ENCODE assay signal across 8 cellular contexts in genomic region chr22:39520054-39520873, GRCh38. TPM values are rescaled to one million over a fixed set of nuclear protein-coding genes. Genes with fewer than 3 reads are reported as not detected.
DNase-seq lines count a peak whose midpoint lies in the region; ATAC-seq and TF ChIP-seq lines count a peak whose summit lies in the region.

Gene ATF4, plus strand, starts transcription at chr22:39520562. Its CDS starts 884 bp downstream, at chr22:39521446.

- peaks cover 73% of the 10 kb centered on the region for H3K79me2 ChIP-seq in mammary epithelial cell (ENCODE audit: insufficient read depth, low read length)

- dilution Hi-C loops in mammary epithelial cell (cut with HindIII; ENCODE audit: low sequenced_read_pairs): loop anchor here (25.0 kb wide), 1 partner anchor 283 kb away; the partner anchor contains the start of gene PDGFB

- DNase-seq in ACHN (peak; percentile 98), NCI-H2227 (lab: John Stamatoyannopoulos, UW; ENCODE audit: unreplicated experiment) (peak; percentile 97), WERI-Rb-1 (peak; percentile 98), mammary epithelial cell (peak; percentile 99)

- H3K9ac ChIP-seq in mammary epithelial cell (ENCODE audit: insufficient read depth, low read length) (peak within 1 kb of the TSS; percentile 88), iPS-20b (ENCODE audit: low read depth, low read length) (peak within 1 kb of the TSS; percentile 92)

- H3K27ac ChIP-seq in WERI-Rb-1 (peak within 1 kb of the TSS; percentile 100), mammary epithelial cell (ENCODE audit: insufficient read depth, low read depth, low read length) (peak within 1 kb of the TSS; percentile 82), iPS-20b (ENCODE audit: low read length) (peak within 1 kb of the TSS; percentile 97), skin epidermis (peak within 1 kb of the TSS; percentile 94 to 100 (median 99))

- 2% methylated on average over 30 of the region's 74 CpGs for WGBS in mammary epithelial cell (ENCODE audit: low coverage, missing lambda C conversion rate)

- H3K27me3 ChIP-seq in WERI-Rb-1 (ENCODE audit: insufficient read depth, low read depth, severe bottlenecking): no peaks in the 10 kb centered on the region
- no peaks in the 10 kb centered on the region for H3K27me3 ChIP-seq in mammary epithelial cell (ENCODE audit: insufficient read depth, low read length)
- peaks cover 20% of the 10 kb centered on the region for H3K27me3 ChIP-seq in iPS-20b (ENCODE audit: insufficient read depth, low read length)

- ATAC-seq in GM18873 (IDR thresholded peaks at IDR 0.05; ENCODE audit: low FRiP score, unreplicated experiment) (peak; percentile 69), HG03139 (IDR thresholded peaks at IDR 0.05; ENCODE audit: unreplicated experiment) (peak; percentile 72)

- in situ Hi-C loops in ACHN (cut with HindIII; ENCODE audit: low pct_ligation_motif_present, low pct_unique_long_range_greater_than_20kb, low sequenced_read_pairs) (no loop called here), mammary epithelial cell (cut with MboI; ENCODE audit: low sequenced_read_pairs in 2 of 2) (loop anchor here (25.0 kb wide), 1 partner anchor 358 kb away; the partner anchor contains the start of gene CBX7 (in 2 of the 2))

- peaks cover 9% of the 10 kb centered on the region for H4K20me1 ChIP-seq in mammary epithelial cell (ENCODE audit: insufficient read depth, low read length)

- H3K4me1 ChIP-seq in mammary epithelial cell (ENCODE audit: insufficient read depth, low read length): peaks cover 16% of the 10 kb centered on the region
- H3K4me1 ChIP-seq in iPS-20b (ENCODE audit: insufficient read depth, low read length): peaks cover 7% of the 10 kb centered on the region; the same call in 1 of the 2 replicates

- CTCF ChIA-PET in mammary epithelial cell (lab: Charles Lee; ENCODE audit: low non-redundant PET): interaction anchor here (0.5 to 0.7 kb wide), 5 partner anchors 9 to 200 kb away, joined by 3 to 10 read pairs (median 3); partner anchors contain the start of gene MIEF1

- no peaks in the 10 kb centered on the region for H3K9me3 ChIP-seq in WERI-Rb-1 (ENCODE audit: severe bottlenecking)
- no peaks in the 10 kb centered on the region for H3K9me3 ChIP-seq in mammary epithelial cell (replicated peaks; ENCODE audit: insufficient read depth, low read length)
- no peaks in the 10 kb centered on the region for H3K9me3 ChIP-seq in iPS-20b (ENCODE audit: insufficient read depth, low read depth, low read length)

- peaks cover 67% of the 10 kb centered on the region for H3K36me3 ChIP-seq in WERI-Rb-1
- H3K36me3 ChIP-seq in mammary epithelial cell (ENCODE audit: insufficient read depth, low read length): peaks cover 29% of the 10 kb centered on the region
- H3K36me3 ChIP-seq in iPS-20b (ENCODE audit: insufficient read depth, low read depth, low read length): peaks cover 60% of the 10 kb centered on the region

- BruUV-seq in mammary epithelial cell (replicated peaks; lab: Mats Ljungman, UMichigan): TSS peak; percentile 64

- peak within 1 kb of the TSS; percentile 85 for H2AFZ ChIP-seq in mammary epithelial cell (ENCODE audit: low read depth, low read length)

- intact Hi-C loops in mammary epithelial cell (cut with micrococcal nuclease): loop anchor here (1.0 kb wide), 1 partner anchor 201 kb away; the partner anchor contains the start of gene RPL3

- H3K4me2 ChIP-seq in mammary epithelial cell (ENCODE audit: insufficient read depth, low read depth, low read length): peak within 1 kb of the TSS; percentile 92

- H3K4me3 ChIP-seq in WERI-Rb-1 (ENCODE audit: low read depth, low read length): peak within 1 kb of the TSS; percentile 99
- peak within 1 kb of the TSS; percentile 77 to 96 (median 93) for H3K4me3 ChIP-seq in mammary epithelial cell (replicated peaks in 1 of 3; ENCODE audit: insufficient read depth in 1 of 3, low read depth in 2 of 3, low read length in 3 of 3)
- H3K4me3 ChIP-seq in iPS-20b (ENCODE audit: low read length): peak within 1 kb of the TSS; percentile 93
- H3K4me3 ChIP-seq in skin epidermis: peak within 1 kb of the TSS; percentile 83 to 100 (median 91)

- TF ChIP-seq CTCF in WERI-Rb-1 (IDR thresholded peaks at IDR 0.05; ENCODE audit: low read depth, low read length): no peak
- no peak for TF ChIP-seq CTCF in mammary epithelial cell (conservative IDR thresholded peaks at IDR 0.05 in 1 of 2, IDR thresholded peaks at IDR 0.05 in 1 of 2; ENCODE audit: extremely low read depth in 1 of 2, insufficient read depth in 1 of 2, low read depth in 1 of 2, low read length in 2 of 2)

RNA-seq across cellular contexts. Expression of gene ATF4, which starts in this region (rescaled TPM):
- 100 to 1,000 TPM; 598 to 653 TPM for total RNA-seq in mammary epithelial cell
- polyA plus RNA-seq in mammary epithelial cell: 904 TPM
- 327 TPM for polyA minus RNA-seq in mammary epithelial cell

Comparison
In these comparisons a context has a peak if more than half of its experiments do, and no peak if none do; other contexts are left out.
1. Peak in every context shown above with its lines: DNase-seq, ATAC-seq, H3K4me3 ChIP-seq and H3K27ac ChIP-seq.